ENCODE assay signal across 9 cellular contexts in the genomic region with DNA sequence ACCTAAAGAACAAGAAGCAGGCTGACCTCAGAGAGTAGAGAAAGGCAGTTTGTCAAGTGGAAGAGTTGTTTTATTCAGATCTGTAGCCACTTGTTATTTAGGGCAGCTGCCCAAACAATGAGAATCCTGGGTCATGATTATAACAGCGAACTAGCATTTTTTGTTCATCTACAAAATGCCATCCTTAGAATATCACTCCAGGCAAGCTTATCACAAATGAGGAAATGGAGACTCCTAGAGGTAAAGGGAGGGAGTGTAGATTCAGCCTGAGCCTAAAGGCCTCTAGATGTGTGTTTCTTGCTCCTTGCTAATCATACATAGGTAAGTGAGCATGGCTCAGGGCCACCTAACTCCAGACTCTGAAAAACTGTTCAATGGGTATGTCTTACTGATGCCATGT.
A peak's percentile ranks its signal among the peaks of the same experiment; 100 is the strongest.
DNase-seq lines count a peak whose midpoint lies in the region; ATAC-seq, FAIRE-seq and TF ChIP-seq lines count a peak whose summit lies in the region.
"Had no signal": no experiment of that assay in that cellular context is flagged by ENCODE, and none has a peak within 500 bp of the region (broad histone marks: within the 10 kb centered on the region; RNA-seq: fewer than 3 reads in every experiment).

No MANE protein-coding gene starts in this region.

- FAIRE-seq in RCC 7860 (lab: Jason Lieb, UNC): no peak

- intact Hi-C loops in left ventricle myocardium superior (cut with micrococcal nuclease): loop anchor here (10.0 kb wide), 1 partner anchor 146 kb away; no protein-coding TSS in a partner anchor

- DNase-seq in EH (ENCODE audit: low read depth) (peak; percentile 64), Karpas-422 (peak; percentile 72), left ventricle myocardium superior (no peak), tibial nerve (ENCODE audit: low spot score in 2 of 2) (peak in 1 of 2 donors; percentile 16), RCC 7860 (ENCODE audit: low spot score) (no peak)
- no peak for DNase-seq in activated CD4-positive, alpha-beta T cell treated with anti-CD3 and anti-CD28 coated beads, Interleukin-2, amount 50 U/mL, for 48 hours

- H3K27ac ChIP-seq in Karpas-422 (ENCODE audit: low read length) (no peak overlapping the region), tibial nerve (no peak overlapping the region)
- H3K27ac ChIP-seq: SJSA1 had no signal

- no peak for TF ChIP-seq POLR2A in tibial nerve (IDR thresholded peaks at IDR 0.05)

- H3K79me2 ChIP-seq in Karpas-422 (ENCODE audit: low read length): no peaks in the 10 kb centered on the region

- H3K27me3 ChIP-seq in Karpas-422 (ENCODE audit: low read length) (no peaks in the 10 kb centered on the region), tibial nerve (no peaks in the 10 kb centered on the region)
- H3K27me3 ChIP-seq: SJSA1 had no signal

- H3K9me2 ChIP-seq in Karpas-422 (replicated peaks; ENCODE audit: insufficient read depth, low read length): no peaks in the 10 kb centered on the region

- WGBS in tibial nerve, 2 donors: 52 to 70% methylated on average over 1 of the region's 1 CpG

- no peak overlapping the region for H2AFZ ChIP-seq in Karpas-422 (ENCODE audit: low read length)

- H3K9me3 ChIP-seq in Karpas-422 (ENCODE audit: low read length) (no peaks in the 10 kb centered on the region), tibial nerve (no peaks in the 10 kb centered on the region)
- H3K9me3 ChIP-seq: SJSA1 had no signal

- peak; percentile 26 to 55 (median 35) for TF ChIP-seq CTCF in tibial nerve (IDR thresholded peaks at IDR 0.05)

- ATAC-seq in GM21515 (IDR thresholded peaks at IDR 0.05; ENCODE audit: unreplicated experiment): peak; percentile 78
- peak; percentile 78 for ATAC-seq in SK-N-SH treated with all-trans-retinoic acid at 6 μM for 48 hours
- ATAC-seq in left ventricle myocardium superior: peak; percentile 52

- H3K36me3 ChIP-seq in Karpas-422 (ENCODE audit: insufficient read depth, low read length) (no peaks in the 10 kb centered on the region), tibial nerve (no peaks in the 10 kb centered on the region)
- H3K36me3 ChIP-seq: SJSA1 had no signal

- H3K4me2 ChIP-seq in Karpas-422 (ENCODE audit: low read depth, low read length, poor library complexity, severe bottlenecking): no peak overlapping the region

- H3K9ac ChIP-seq in Karpas-422 (ENCODE audit: low read length): no peak overlapping the region

- H3K4me3 ChIP-seq in Karpas-422 (ENCODE audit: low read length) (no peak overlapping the region), tibial nerve (no peak overlapping the region)
- H3K4me3 ChIP-seq: SJSA1 had no signal

- H3K4me1 ChIP-seq in Karpas-422 (ENCODE audit: low read length) (no peaks in the 10 kb centered on the region), tibial nerve (peaks cover 0 to 4% (median 0%) of the 10 kb centered on the region in 4 donors)

- H4K20me1 ChIP-seq in Karpas-422 (ENCODE audit: insufficient read depth, low read depth, low read length): peaks cover 6% of the 10 kb centered on the region; the same call in 1 of the 2 replicates

- no peak for TF ChIP-seq EP300 in tibial nerve (IDR thresholded peaks at IDR 0.05)

TF ChIP-seq in SK-N-SH treated with all-trans-retinoic acid at 6 μM for 48 hours, 23 proteins besides CTCF, POLR2A, EP300 and RAD21:
- TF ChIP-seq ZFP3 (CRISPR knock-in tag; IDR thresholded peaks at IDR 0.05) (no peak), ZNF70 (CRISPR knock-in tag; IDR thresholded peaks at IDR 0.05) (no peak), ZNF565 (CRISPR knock-in tag; conservative IDR thresholded peaks at IDR 0.05; ENCODE audit: low read depth) (no peak), TOX (CRISPR knock-in tag; IDR thresholded peaks at IDR 0.05; ENCODE audit: borderline replicate concordance) (no peak), ESRRG (CRISPR knock-in tag; IDR thresholded peaks at IDR 0.05) (no peak), ARNTL (CRISPR knock-in tag; IDR thresholded peaks at IDR 0.05; ENCODE audit: borderline replicate concordance, low read depth) (no peak), ZFP30 (CRISPR knock-in tag; IDR thresholded peaks at IDR 0.05) (no peak)
- TF ChIP-seq, protein P1, sequence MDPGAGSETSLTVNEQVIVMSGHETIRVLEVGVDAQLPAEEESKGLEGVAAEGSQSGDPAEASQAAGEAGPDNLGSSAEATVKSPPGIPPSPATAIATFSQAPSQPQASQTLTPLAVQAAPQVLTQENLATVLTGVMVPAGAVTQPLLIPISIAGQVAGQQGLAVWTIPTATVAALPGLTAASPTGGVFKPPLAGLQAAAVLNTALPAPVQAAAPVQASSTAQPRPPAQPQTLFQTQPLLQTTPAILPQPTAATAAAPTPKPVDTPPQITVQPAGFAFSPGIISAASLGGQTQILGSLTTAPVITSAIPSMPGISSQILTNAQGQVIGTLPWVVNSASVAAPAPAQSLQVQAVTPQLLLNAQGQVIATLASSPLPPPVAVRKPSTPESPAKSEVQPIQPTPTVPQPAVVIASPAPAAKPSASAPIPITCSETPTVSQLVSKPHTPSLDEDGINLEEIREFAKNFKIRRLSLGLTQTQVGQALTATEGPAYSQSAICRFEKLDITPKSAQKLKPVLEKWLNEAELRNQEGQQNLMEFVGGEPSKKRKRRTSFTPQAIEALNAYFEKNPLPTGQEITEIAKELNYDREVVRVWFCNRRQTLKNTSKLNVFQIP (CRISPR knock-in tag; IDR thresholded peaks at IDR 0.05; ENCODE audit: borderline replicate concordance, low read depth): no peak

Comparison
In these comparisons a context has a peak if more than half of its experiments do, and no peak if none do; other contexts are left out.
1. DNase-seq: peak in EH (single experiment) and Karpas-422 (single experiment); none in left ventricle myocardium superior (single experiment), RCC 7860 (single experiment) and activated CD4-positive, alpha-beta T cell treated with anti-CD3 and anti-CD28 coated beads, Interleukin-2, amount 50 U/mL, for 48 hours (0 of 2).
2. Peak in every context shown above with its lines, with median percentiles within 50 percentile points of each other: ATAC-seq.